ENCODE assay signal across 9 cellular contexts in the genomic region with DNA sequence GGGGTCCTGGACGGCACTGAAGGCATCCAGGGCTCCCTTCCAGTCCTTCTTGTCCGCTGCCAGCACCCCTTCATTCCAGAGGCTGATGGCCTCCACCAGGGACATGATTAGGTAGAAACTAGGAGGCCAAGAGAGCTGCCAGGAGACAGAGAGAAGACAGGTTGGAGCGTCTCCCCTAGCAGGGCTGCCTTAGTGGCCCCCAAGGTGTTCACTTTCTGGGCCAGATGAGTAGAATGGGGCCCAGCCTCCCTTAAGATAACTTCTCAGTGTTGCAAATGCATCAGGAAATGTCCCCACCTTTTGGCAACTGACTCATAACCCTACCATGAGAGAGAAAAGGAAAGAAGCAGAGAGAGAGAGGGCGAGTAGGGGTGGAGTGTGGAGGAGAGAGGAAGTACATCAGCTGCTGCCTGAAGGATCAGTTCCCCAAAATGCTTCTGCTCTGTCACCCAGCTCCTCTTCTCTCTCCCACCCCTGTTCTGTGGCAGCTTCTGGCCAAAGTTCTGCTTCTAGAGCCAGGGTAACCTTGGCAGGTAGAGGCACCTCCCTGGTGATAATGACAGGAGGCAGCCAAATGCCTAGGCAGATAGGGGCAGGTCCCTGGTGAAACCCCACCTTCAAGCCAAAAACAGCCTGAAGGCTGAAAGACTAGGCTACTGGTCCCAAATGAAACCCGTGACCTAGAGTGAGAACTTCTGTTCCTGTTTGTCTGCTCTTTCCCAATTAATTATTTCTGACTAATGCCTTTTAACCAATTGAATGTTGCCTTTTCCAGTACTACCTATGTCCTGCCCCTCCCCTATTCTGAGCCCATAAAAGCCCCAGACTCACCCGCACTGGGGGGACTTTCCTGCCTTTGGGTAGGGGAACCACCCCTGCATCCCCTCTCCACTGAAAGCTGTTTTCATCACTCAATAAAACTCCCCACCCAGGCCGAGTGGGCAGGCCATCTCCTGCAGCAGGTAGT. TPM values are rescaled to one million over a fixed set of nuclear protein-coding genes. Genes with fewer than 3 reads are reported as not detected.
DNase-seq lines count a peak whose midpoint lies in the region; ATAC-seq and TF ChIP-seq lines count a peak whose summit lies in the region.
"Had no signal": no experiment of that assay in that cellular context is flagged by ENCODE, and none has a peak within 500 bp of the region (broad histone marks: within the 10 kb centered on the region; RNA-seq: fewer than 3 reads in every experiment).

NCF2 (minus strand) TSS at position 235 of the 967 bp plus-strand sequence; CDS start at position 105, 130 bp downstream.

- no peaks in the 10 kb centered on the region for H3K27me3 ChIP-seq in ovary

- TF ChIP-seq CTCF in RWPE1 (conservative IDR thresholded peaks at IDR 0.05; ENCODE audit: low read depth) (no peak), epithelial cell of esophagus (IDR thresholded peaks at IDR 0.05; ENCODE audit: insufficient read depth, low read depth, low read length, missing control alignments) (no peak), ovary (IDR thresholded peaks at IDR 0.05) (no peak)

- no peak for TF ChIP-seq EP300 in ovary (IDR thresholded peaks at IDR 0.05)

- peak; percentile 13 for DNase-seq in activated naive CD4-positive, alpha-beta T cell treated with Interleukin-2 at 50 U/mL for 16 hours
- DNase-seq in activated naive CD4-positive, alpha-beta T cell treated with anti-CD3 and anti-CD28 coated beads, Interleukin-2, amount 50 U/mL, for 16 hours: no peak
- DNase-seq in RWPE1 (ENCODE audit: low spot score): peak; percentile 26
- peak; percentile 85 for DNase-seq in epithelial cell of esophagus (ENCODE audit: low read depth)
- peak; percentile 42 for DNase-seq in stimulated activated CD4-positive, alpha-beta T cell treated with anti-CD3 and anti-CD28 coated beads, Interleukin-15, amount 100 ng/mL, for 24 hours
- DNase-seq in posterior cingulate gyrus: no peak
- no peak for DNase-seq in ovary

- no peak for TF ChIP-seq POLR2A in ovary (IDR thresholded peaks at IDR 0.05)

- H3K9me3 ChIP-seq in ovary: no peaks in the 10 kb centered on the region

- H3K4me1 ChIP-seq in ovary (ENCODE audit: insufficient read depth): no peaks in the 10 kb centered on the region

- H3K4me3 ChIP-seq in epithelial cell of esophagus (ENCODE audit: low read length) (peak within 1 kb of the TSS; percentile 0), ovary (no peak within 1 kb of the TSS)

- ATAC-seq in HG02973 (IDR thresholded peaks at IDR 0.05; ENCODE audit: unreplicated experiment): peak; percentile 83

- H3K27ac ChIP-seq in RWPE1 (no peak within 1 kb of the TSS), ovary (no peak within 1 kb of the TSS)
- H3K27ac ChIP-seq: C4-2B had no signal

- no peaks in the 10 kb centered on the region for H3K36me3 ChIP-seq in ovary

- WGBS in ovary, 3 donors: 76 to 93% (median 92%) methylated on average over 7 of the region's 7 CpGs

- intact Hi-C loops in posterior cingulate gyrus (cut with DNase I) (no loop called here), ovary (cut with DNase I) (no loop called here)

- POLR2A ChIA-PET in RWPE1 (lab: Yijun Ruan, JAX; ENCODE audit: low non-redundant PET): no interaction called here

- CTCF ChIA-PET in RWPE1 (lab: Yijun Ruan, JAX): interaction anchor here (0.6 to 1.1 kb wide), 2 partner anchors 11 to 667 kb away, joined by 3 read pairs; no protein-coding TSS in a partner anchor

RNA-seq across cellular contexts. Expression of gene NCF2, which starts in this region (rescaled TPM):
- total RNA-seq in ovary: 10 to 100 TPM in 1 of 7 donors, 1 to 10 TPM in 6; 1.9 to 11.7 (median 3.2) TPM
- 10 to 100 TPM in 1 of 2 donors, 1 to 10 TPM in 1; 2.5 to 15.9 TPM for polyA plus RNA-seq in ovary

Comparison
In these comparisons a context has a peak if more than half of its experiments do, and no peak if none do; other contexts are left out.
1. DNase-seq: peak in activated naive CD4-positive, alpha-beta T cell treated with Interleukin-2 at 50 U/mL for 16 hours (single experiment), RWPE1 (single experiment), epithelial cell of esophagus (single experiment) and stimulated activated CD4-positive, alpha-beta T cell treated with anti-CD3 and anti-CD28 coated beads, Interleukin-15, amount 100 ng/mL, for 24 hours (single experiment); none in activated naive CD4-positive, alpha-beta T cell treated with anti-CD3 and anti-CD28 coated beads, Interleukin-2, amount 50 U/mL, for 16 hours (single experiment), posterior cingulate gyrus (0 of 10) and ovary (0 of 5).